In genomic region chr6:112081569-112081968, GRCh38 we compare ENCODE assay signal across 21 cellular contexts. TPM values are rescaled to one million over a fixed set of nuclear protein-coding genes. Genes with fewer than 3 reads are reported as not detected.
DNase-seq lines count a peak whose midpoint lies in the region; ATAC-seq, FAIRE-seq and TF ChIP-seq lines count a peak whose summit lies in the region.
"Had no signal": no experiment of that assay in that cellular context is flagged by ENCODE, and none has a peak within 500 bp of the region (broad histone marks: within the 10 kb centered on the region; RNA-seq: fewer than 3 reads in every experiment).

No MANE protein-coding gene starts in this region.

- intact Hi-C loops in HepG2 (cut with micrococcal nuclease; ENCODE audit: unreplicated experiment) = no loop called here
- intact Hi-C loops in right lobe of liver (cut with DNase I) = no loop called here
- intact Hi-C loops in IMR-90 (cut with micrococcal nuclease) = no loop called here

- H2AK9ac ChIP-seq in IMR-90 (replicated peaks; ENCODE audit: low read depth, low read length, poor library complexity) = no peak overlapping the region

- no peak overlapping the region for H3K56ac ChIP-seq in IMR-90 (ENCODE audit: extremely low read depth, insufficient read depth, low read length)

- H3K18ac ChIP-seq in IMR-90 (ENCODE audit: low read depth, low read length) = no peak overlapping the region

- H3K4me2 ChIP-seq in HepG2 (ENCODE audit: low read depth, low read length) (no peak overlapping the region), IMR-90 (ENCODE audit: low read depth, low read length) (no peak overlapping the region), osteoblast (ENCODE audit: insufficient read depth, low read length) (no peak overlapping the region)
- H3K4me2 ChIP-seq: GM23338 had no signal

- TF ChIP-seq EP300 in HepG2 (IDR thresholded peaks at IDR 0.05; ENCODE audit: low read depth in 2 of 2, low read length in 2 of 2) = no peak
- TF ChIP-seq EP300 in HepG2 (CRISPR knock-in tag; IDR thresholded peaks at IDR 0.05; ENCODE audit: borderline replicate concordance) = no peak

- ATAC-seq in HepG2 (no peak), right lobe of liver (no peak), IMR-90 (ENCODE audit: low read depth) (no peak), GM18867 (IDR thresholded peaks at IDR 0.05; ENCODE audit: unreplicated experiment) (no peak)
- ATAC-seq: GM23338, HCT116 had no signal

- in situ Hi-C loops in HepG2 (cut with HindIII; ENCODE audit: extremely low pct_ligation_motif_present, low pct_unique_long_range_greater_than_20kb) (no loop called here), IMR-90 (cut with MboI; ENCODE audit: low sequenced_read_pairs) (no loop called here)

- no peaks in the 10 kb centered on the region for H3K9me1 ChIP-seq in IMR-90 (ENCODE audit: insufficient read depth, low read length)

- TF ChIP-seq CTCF in HepG2 (CRISPR knock-in tag; IDR thresholded peaks at IDR 0.05) (no peak), right lobe of liver (IDR thresholded peaks at IDR 0.05) (no peak), IMR-90 (conservative IDR thresholded peaks at IDR 0.05; ENCODE audit: low read depth, low read length) (no peak), osteoblast (IDR thresholded peaks at IDR 0.05; ENCODE audit: extremely low read depth, low read depth, low read length) (no peak), osteocyte (IDR thresholded peaks at IDR 0.05) (no peak)

- no peak for FAIRE-seq in HepG2 (lab: Jason Lieb, UNC)
- FAIRE-seq: G401.6 had no signal

- H3K27ac ChIP-seq in HepG2 (ENCODE audit: extremely low read length, insufficient read depth, low read length) = no peak overlapping the region
- H3K27ac ChIP-seq in right lobe of liver = no peak overlapping the region
- H3K27ac ChIP-seq in IMR-90 (ENCODE audit: insufficient read depth, low read length) = no peak overlapping the region
- no peak overlapping the region for H3K27ac ChIP-seq in osteoblast (ENCODE audit: low read depth, low read length)

- H3K9ac ChIP-seq in HepG2 (ENCODE audit: insufficient read depth, low read depth, low read length) (no peak overlapping the region), IMR-90 (ENCODE audit: low read depth, low read length) (no peak overlapping the region)

- H2AFZ ChIP-seq in HepG2 (ENCODE audit: low read length) (no peak overlapping the region), IMR-90 (replicated peaks; ENCODE audit: low read length, poor library complexity) (no peak overlapping the region), osteoblast (ENCODE audit: low read length) (no peak overlapping the region)
- H2AFZ ChIP-seq: GM23338 had no signal

- no peaks in the 10 kb centered on the region for H3K4me1 ChIP-seq in HepG2 (ENCODE audit: insufficient read depth, low read length)
- H3K4me1 ChIP-seq in right lobe of liver = peaks cover 0 to 18% (median 8%) of the 10 kb centered on the region in 4 donors
- no peaks in the 10 kb centered on the region for H3K4me1 ChIP-seq in IMR-90 (ENCODE audit: control insufficient read depth, insufficient read depth, low read length)
- H3K4me1 ChIP-seq in osteoblast (ENCODE audit: insufficient read depth, low read length) = peaks cover 5% of the 10 kb centered on the region

- H2BK5ac ChIP-seq in IMR-90 (ENCODE audit: low read depth, low read length, poor library complexity, severe bottlenecking) = no peak overlapping the region

- no peak overlapping the region for H3K27ac Mint-ChIP-seq in osteocyte (ENCODE audit: unreplicated experiment)
- H3K27ac Mint-ChIP-seq: CD4-positive, alpha-beta memory T cell; GM23338; H9; HFFc6 had no signal

- no peaks in the 10 kb centered on the region for H3K27me3 Mint-ChIP-seq in osteocyte (ENCODE audit: unreplicated experiment)
- H3K27me3 Mint-ChIP-seq: CD4-positive, alpha-beta memory T cell had no signal

- BruUV-seq in HepG2 (replicated peaks; lab: Mats Ljungman, UMichigan) (no TSS peak), IMR-90 (replicated peaks; lab: Mats Ljungman, UMichigan) (no TSS peak)

- no peak for DNase-seq in HepG2 (ENCODE audit: low spot score)
- no peak for DNase-seq in right lobe of liver
- no peak for DNase-seq in IMR-90
- DNase-seq in osteoblast (ENCODE audit: insufficient read length, low spot score, missing footprints) = peak; percentile 36
- no peak for DNase-seq in osteocyte (ENCODE audit: extremely low spot score, unreplicated experiment)
- DNase-seq: 8988T; C1 segment of cervical spinal cord; Calu3; CD4-positive, alpha-beta memory T cell; COR-L47; DMS153; DND-41; H9; HFFc6 had no signal

- H3K4me3 Mint-ChIP-seq in osteocyte (ENCODE audit: unreplicated experiment) = no peak overlapping the region
- H3K4me3 Mint-ChIP-seq: CD4-positive, alpha-beta memory T cell; GM23338; H9; HFFc6 had no signal

- no peak overlapping the region for H4K5ac ChIP-seq in IMR-90 (ENCODE audit: low read depth, low read length)

- H3K4me1 Mint-ChIP-seq in osteocyte (ENCODE audit: unreplicated experiment) = peaks cover 4% of the 10 kb centered on the region
- H3K4me1 Mint-ChIP-seq: H9 had no signal

- H3K4ac ChIP-seq in IMR-90 (ENCODE audit: low read depth, low read length) = no peak overlapping the region

- no peak overlapping the region for H3K23ac ChIP-seq in IMR-90 (ENCODE audit: low read depth, low read length)

- H3K79me2 ChIP-seq in HepG2 (ENCODE audit: insufficient read depth, low read length) = no peaks in the 10 kb centered on the region
- peaks cover 3% of the 10 kb centered on the region for H3K79me2 ChIP-seq in osteoblast (ENCODE audit: insufficient read depth, low read length)

- CTCF ChIA-PET in HepG2 (lab: Yijun Ruan, JAX; ENCODE audit: low intra/inter-chr PET ratio, low total read pairs) = no interaction called here
- CTCF ChIA-PET in IMR-90 (lab: Yijun Ruan, JAX) = no interaction called here

- POLR2A ChIA-PET in HepG2 (lab: Yijun Ruan, JAX) = no interaction called here
- POLR2A ChIA-PET in IMR-90 (lab: Charles Lee; ENCODE audit: unreplicated experiment) = no interaction called here

- H3K9me3 ChIP-seq in HepG2 (ENCODE audit: low read length) (no peaks in the 10 kb centered on the region), right lobe of liver (no peaks in the 10 kb centered on the region), IMR-90 (ENCODE audit: control insufficient read depth, insufficient read depth, low read length) (no peaks in the 10 kb centered on the region), osteoblast (ENCODE audit: low read depth, low read length) (no peaks in the 10 kb centered on the region)

- H3K4me3 ChIP-seq in HepG2 (replicated peaks in 1 of 3; ENCODE audit: insufficient read depth in 1 of 3, low read depth in 2 of 3, low read length in 3 of 3) = no peak overlapping the region
- H3K4me3 ChIP-seq in right lobe of liver = no peak overlapping the region
- no peak overlapping the region for H3K4me3 ChIP-seq in IMR-90 (ENCODE audit: insufficient read depth, low read depth, low read length)
- H3K4me3 ChIP-seq in osteoblast (ENCODE audit: insufficient read depth, low read length) = no peak overlapping the region
- H3K4me3 ChIP-seq: GM23338 had no signal

- H3K79me1 ChIP-seq in IMR-90 (ENCODE audit: low read depth in 1 of 2, low read length in 2 of 2) = peaks cover 3 to 4% of the 10 kb centered on the region in 2 experiments; a peak in 1 of 4 replicates

- no peaks in the 10 kb centered on the region for H3K27me3 ChIP-seq in HepG2 (ENCODE audit: control insufficient read depth in 1 of 2, insufficient read depth in 2 of 2, low read length in 2 of 2)
- H3K27me3 ChIP-seq in right lobe of liver = no peaks in the 10 kb centered on the region
- no peaks in the 10 kb centered on the region for H3K27me3 ChIP-seq in IMR-90 (ENCODE audit: control insufficient read depth, insufficient read depth, low read length)
- no peaks in the 10 kb centered on the region for H3K27me3 ChIP-seq in osteoblast (ENCODE audit: insufficient read depth, low read length)

- H4K20me1 ChIP-seq in HepG2 (ENCODE audit: insufficient read depth, low read length) = no peaks in the 10 kb centered on the region
- no peaks in the 10 kb centered on the region for H4K20me1 ChIP-seq in IMR-90 (ENCODE audit: insufficient read depth, low read length)
- H4K20me1 ChIP-seq in osteoblast (ENCODE audit: insufficient read depth, low read length) = no peaks in the 10 kb centered on the region

- no peaks in the 10 kb centered on the region for H3K9me3 Mint-ChIP-seq in osteocyte (ENCODE audit: unreplicated experiment)
- H3K9me3 Mint-ChIP-seq: CD4-positive, alpha-beta memory T cell; GM23338; H9; HFFc6 had no signal

- no peak overlapping the region for H2BK20ac ChIP-seq in IMR-90 (ENCODE audit: low read depth, low read length)

- no peak overlapping the region for H2BK15ac ChIP-seq in IMR-90 (ENCODE audit: low read depth, low read length)

- no peak overlapping the region for H3K14ac ChIP-seq in IMR-90 (replicated peaks; ENCODE audit: low read depth, low read length)

- H4K8ac ChIP-seq in IMR-90 (ENCODE audit: low read depth in 2 of 2, low read length in 2 of 2) = no peak overlapping the region

- dilution Hi-C loops in IMR-90 (cut with HindIII; ENCODE audit: low sequenced_read_pairs, unreplicated experiment) = no loop called here

- TF ChIP-seq RAD21 in HepG2 (CRISPR knock-in tag; IDR thresholded peaks at IDR 0.05) (no peak), IMR-90 (IDR thresholded peaks at IDR 0.05; ENCODE audit: low read length) (no peak)

- no peak overlapping the region for H2AK5ac ChIP-seq in IMR-90 (ENCODE audit: low read depth, low read length)

- H3K36me3 ChIP-seq in HepG2 (replicated peaks in 1 of 2; ENCODE audit: control insufficient read depth in 1 of 2, insufficient read depth in 2 of 2, low read length in 2 of 2) (no peaks in the 10 kb centered on the region; a peak in 2 of 5 replicates), right lobe of liver (peaks cover 0 to 42% (median 10%) of the 10 kb centered on the region in 4 donors), IMR-90 (ENCODE audit: control insufficient read depth, insufficient read depth, low read length) (peaks cover 2% of the 10 kb centered on the region; the same call in 1 of the 2 replicates), osteoblast (ENCODE audit: insufficient read depth, low read length) (peaks cover 27% of the 10 kb centered on the region)

- H4K91ac ChIP-seq in IMR-90 (ENCODE audit: insufficient read depth, low read depth, low read length) = no peak overlapping the region

- WGBS in HepG2 (ENCODE audit: low lambda C conversion rate) = 93% methylated on average over 4 of the region's 4 CpGs
- WGBS in right lobe of liver (ENCODE audit: insufficient coverage, low coverage, low lambda C conversion rate, missing lambda C conversion rate) = 96% methylated on average over 4 of the region's 4 CpGs
- WGBS in IMR-90 (ENCODE audit: extremely low coverage in 2 of 2, insufficient read length in 1 of 2), 2 experiments = no CpG with 5 or more reads among the region's 4 CpGs

- H2BK120ac ChIP-seq in IMR-90 (ENCODE audit: low read depth, low read length) = no peak overlapping the region

- TF ChIP-seq POLR2A in HepG2 (IDR thresholded peaks at IDR 0.05; ENCODE audit: insufficient read depth in 1 of 2, low read depth in 2 of 2, low read length in 2 of 2) = no peak
- no peak for TF ChIP-seq POLR2A in right lobe of liver (IDR thresholded peaks at IDR 0.05)
- no peak for TF ChIP-seq POLR2A in IMR-90 (IDR thresholded peaks at IDR 0.05; ENCODE audit: low read depth, low read length)

- H3K36me3 Mint-ChIP-seq in osteocyte (ENCODE audit: unreplicated experiment) = peaks cover 37% of the 10 kb centered on the region

RNA-seq across cellular contexts. Expression of gene TUBE1, which starts 5.7 kb away (rescaled TPM):
- 20.8 and 22.6 TPM in 2 replicates for total RNA-seq in HepG2 (2016; rRNA removed; fragmentation: Illumina TruSeq; extraction: Trizol)
- total RNA-seq in HepG2 (2016; cell fraction: cytosol; rRNA removed; fragmentation: Illumina TruSeq; extraction: Trizol; ENCODE audit: low read depth) = 7.3 and 7.4 TPM in 2 replicates
- 22.6 and 24.2 TPM in 2 replicates for total RNA-seq in HepG2 (2016; cell fraction: insoluble cytoplasmic fraction; rRNA removed; fragmentation: Illumina TruSeq; extraction: Trizol)
- 13.3 and 14.4 TPM in 2 replicates for total RNA-seq in HepG2 (2016; cell fraction: membrane; rRNA removed; fragmentation: Illumina TruSeq; extraction: Trizol)
- total RNA-seq in HepG2 (2016; cell fraction: nucleus; rRNA removed; fragmentation: Illumina TruSeq; extraction: Trizol) = 35.6 and 36.6 TPM in 2 replicates
- 17.1 and 17.3 TPM in 2 replicates for polyA plus RNA-seq in HepG2 (2011; rRNA removed)
- polyA plus RNA-seq in HepG2 (2011; cell fraction: cytosol; rRNA removed) = 5.0 and 6.6 TPM in 2 replicates
- polyA plus RNA-seq in HepG2 (2011; cell fraction: nucleus; rRNA removed) = 22.2 and 28.1 TPM in 2 replicates
- 11.8 and 13.5 TPM in 2 replicates for polyA plus RNA-seq in HepG2 (2012)
- 3.4 and 5.1 TPM in 2 replicates for polyA plus RNA-seq in HepG2 (2016; cell fraction: cytosol; fragmentation: Illumina TruSeq; extraction: Trizol; ENCODE audit: low read depth)
- polyA plus RNA-seq in HepG2 (2016; cell fraction: insoluble cytoplasmic fraction; fragmentation: Illumina TruSeq; extraction: Trizol; ENCODE audit: low read depth) = 16.1 and 19.1 TPM in 2 replicates
- polyA plus RNA-seq in HepG2 (2016; cell fraction: membrane; fragmentation: Illumina TruSeq; extraction: Trizol; ENCODE audit: low read depth) = 5.3 and 8.3 TPM in 2 replicates
- polyA plus RNA-seq in HepG2 (2016; cell fraction: nucleus; fragmentation: Illumina TruSeq; extraction: Trizol; ENCODE audit: insufficient read depth, low read depth) = 48.4 and 49.1 TPM in 2 replicates
- 5.7 and 6.5 TPM in 2 replicates for polyA minus RNA-seq in HepG2 (2011; rRNA and poly(A)+ RNA removed; ENCODE audit: low replicate concordance)
- 4.7 and 5.2 TPM in 2 replicates for polyA minus RNA-seq in HepG2 (2011; cell fraction: cytosol; rRNA and poly(A)+ RNA removed)
- polyA minus RNA-seq in HepG2 (2011; cell fraction: nucleus; rRNA and poly(A)+ RNA removed) = 59.6 and 64.6 TPM in 2 replicates
- total RNA-seq in right lobe of liver = 10 to 100 TPM; 16.2 to 38.0 (median 27.7) TPM
- 8.6 and 10.0 TPM in 2 replicates for total RNA-seq in IMR-90 (2012; rRNA removed)
- 6.5 and 7.9 TPM in 2 replicates for polyA plus RNA-seq in IMR-90 (2012; rRNA removed)
- polyA plus RNA-seq in IMR-90 (2012; cell fraction: cytosol; rRNA removed) = 1.5 and 2.0 TPM in 2 replicates
- polyA plus RNA-seq in IMR-90 (2012; cell fraction: nucleus; rRNA removed; ENCODE audit: low replicate concordance) = 10.4 and 42.0 TPM in 2 replicates
- total RNA-seq in osteoblast = 49.6 and 49.8 TPM in 2 replicates
- total RNA-seq in osteocyte = 27.2 and 27.6 TPM in 2 replicates

RNA-seq across cellular contexts. Expression of gene FAM229B, which starts 5.8 kb away (rescaled TPM):
- total RNA-seq in HepG2 (2016; rRNA removed; fragmentation: Illumina TruSeq; extraction: Trizol) (19.5 and 23.7 TPM in 2 replicates), right lobe of liver (10 to 100 TPM in 2 of 6 experiments, 1 to 10 TPM in 4; 6.3 to 13.9 (median 9.1) TPM), IMR-90 (2012; rRNA removed) (8.6 and 11.4 TPM in 2 replicates), osteoblast (11.6 and 17.4 TPM in 2 replicates), osteocyte (27.5 and 29.2 TPM in 2 replicates)
- 15.4 and 22.2 TPM in 2 replicates for total RNA-seq in HepG2 (2016; cell fraction: cytosol; rRNA removed; fragmentation: Illumina TruSeq; extraction: Trizol; ENCODE audit: low read depth)
- total RNA-seq in HepG2 (2016; cell fraction: insoluble cytoplasmic fraction; rRNA removed; fragmentation: Illumina TruSeq; extraction: Trizol) = 15.5 and 25.0 TPM in 2 replicates
- 19.0 and 23.1 TPM in 2 replicates for total RNA-seq in HepG2 (2016; cell fraction: membrane; rRNA removed; fragmentation: Illumina TruSeq; extraction: Trizol)
- total RNA-seq in HepG2 (2016; cell fraction: nucleus; rRNA removed; fragmentation: Illumina TruSeq; extraction: Trizol) = 6.9 and 8.1 TPM in 2 replicates
- polyA plus RNA-seq in HepG2 (2011; rRNA removed) (8.8 and 11.3 TPM in 2 replicates), IMR-90 (2012; rRNA removed) (23.2 and 25.6 TPM in 2 replicates)
- polyA plus RNA-seq in HepG2 (2011; cell fraction: cytosol; rRNA removed) = 4.6 and 5.4 TPM in 2 replicates
- 1.2 and 3.0 TPM in 2 replicates for polyA plus RNA-seq in HepG2 (2011; cell fraction: nucleus; rRNA removed)
- 6.8 and 9.1 TPM in 2 replicates for polyA plus RNA-seq in HepG2 (2012)
- polyA plus RNA-seq in HepG2 (2016; cell fraction: cytosol; fragmentation: Illumina TruSeq; extraction: Trizol; ENCODE audit: low read depth) = 13.1 and 23.5 TPM in 2 replicates
- 18.0 and 19.3 TPM in 2 replicates for polyA plus RNA-seq in HepG2 (2016; cell fraction: insoluble cytoplasmic fraction; fragmentation: Illumina TruSeq; extraction: Trizol; ENCODE audit: low read depth)
- polyA plus RNA-seq in HepG2 (2016; cell fraction: membrane; fragmentation: Illumina TruSeq; extraction: Trizol; ENCODE audit: low read depth) = 10.6 and 16.7 TPM in 2 replicates
- 8.0 and 9.9 TPM in 2 replicates for polyA plus RNA-seq in HepG2 (2016; cell fraction: nucleus; fragmentation: Illumina TruSeq; extraction: Trizol; ENCODE audit: insufficient read depth, low read depth)
- polyA minus RNA-seq in HepG2 (2011; rRNA and poly(A)+ RNA removed; ENCODE audit: low replicate concordance) = 0.58 and 1.4 TPM in 2 replicates
- polyA minus RNA-seq in HepG2 (2011; cell fraction: cytosol; rRNA and poly(A)+ RNA removed) = 1.2 and 1.5 TPM in 2 replicates
- polyA minus RNA-seq in HepG2 (2011; cell fraction: nucleus; rRNA and poly(A)+ RNA removed) = 1.5 and 2.0 TPM in 2 replicates
- 5.0 and 13.4 TPM in 2 replicates for polyA plus RNA-seq in IMR-90 (2012; cell fraction: cytosol; rRNA removed)
- 0.74 and 11.5 TPM in 2 replicates for polyA plus RNA-seq in IMR-90 (2012; cell fraction: nucleus; rRNA removed; ENCODE audit: low replicate concordance)

RNA-seq across cellular contexts. Expression of gene CCN6, which starts 27.7 kb away (rescaled TPM):
- total RNA-seq in HepG2 (2016; rRNA removed; fragmentation: Illumina TruSeq; extraction: Trizol) (not detected in 2 replicates), right lobe of liver (not detected), IMR-90 (2012; rRNA removed) (not detected in 2 replicates), osteoblast (6.8 and 6.9 TPM in 2 replicates), osteocyte (not detected in 2 replicates)
- not detected in 2 replicates for total RNA-seq in HepG2 (2016; cell fraction: cytosol; rRNA removed; fragmentation: Illumina TruSeq; extraction: Trizol; ENCODE audit: low read depth)
- not detected in 2 replicates for total RNA-seq in HepG2 (2016; cell fraction: insoluble cytoplasmic fraction; rRNA removed; fragmentation: Illumina TruSeq; extraction: Trizol)
- not detected in 2 replicates for total RNA-seq in HepG2 (2016; cell fraction: membrane; rRNA removed; fragmentation: Illumina TruSeq; extraction: Trizol)
- total RNA-seq in HepG2 (2016; cell fraction: nucleus; rRNA removed; fragmentation: Illumina TruSeq; extraction: Trizol) = not detected in 2 replicates
- polyA plus RNA-seq in HepG2 (2011; rRNA removed) (0.10 TPM in 1 of 2 replicates, not detected in the other), IMR-90 (2012; rRNA removed) (not detected in 2 replicates)
- polyA plus RNA-seq in HepG2 (2011; cell fraction: cytosol; rRNA removed) = 0.10 and 0.21 TPM in 2 replicates
- polyA plus RNA-seq in HepG2 (2011; cell fraction: nucleus; rRNA removed) = 0.17 TPM in 1 of 2 replicates, not detected in the other
- polyA plus RNA-seq in HepG2 (2012) = 0.11 and 0.17 TPM in 2 replicates
- not detected in 2 replicates for polyA plus RNA-seq in HepG2 (2016; cell fraction: cytosol; fragmentation: Illumina TruSeq; extraction: Trizol; ENCODE audit: low read depth)
- not detected in 2 replicates for polyA plus RNA-seq in HepG2 (2016; cell fraction: insoluble cytoplasmic fraction; fragmentation: Illumina TruSeq; extraction: Trizol; ENCODE audit: low read depth)
- polyA plus RNA-seq in HepG2 (2016; cell fraction: membrane; fragmentation: Illumina TruSeq; extraction: Trizol; ENCODE audit: low read depth) = not detected in 2 replicates
- polyA plus RNA-seq in HepG2 (2016; cell fraction: nucleus; fragmentation: Illumina TruSeq; extraction: Trizol; ENCODE audit: insufficient read depth, low read depth) = not detected in 2 replicates
- polyA minus RNA-seq in HepG2 (2011; rRNA and poly(A)+ RNA removed; ENCODE audit: low replicate concordance) = not detected in 2 replicates
- not detected in 2 replicates for polyA minus RNA-seq in HepG2 (2011; cell fraction: cytosol; rRNA and poly(A)+ RNA removed)
- polyA minus RNA-seq in HepG2 (2011; cell fraction: nucleus; rRNA and poly(A)+ RNA removed) = not detected in 2 replicates
- polyA plus RNA-seq in IMR-90 (2012; cell fraction: cytosol; rRNA removed) = not detected in 2 replicates
- polyA plus RNA-seq in IMR-90 (2012; cell fraction: nucleus; rRNA removed; ENCODE audit: low replicate concordance) = not detected in 2 replicates
- total RNA-seq: A673; Calu3; CD4-positive, alpha-beta memory T cell; GM23338; H4; H9; HFFc6 had no signal
- polyA plus RNA-seq: BJ had no signal
